ENCODE assay signal across 8 cellular contexts in the genomic region with DNA sequence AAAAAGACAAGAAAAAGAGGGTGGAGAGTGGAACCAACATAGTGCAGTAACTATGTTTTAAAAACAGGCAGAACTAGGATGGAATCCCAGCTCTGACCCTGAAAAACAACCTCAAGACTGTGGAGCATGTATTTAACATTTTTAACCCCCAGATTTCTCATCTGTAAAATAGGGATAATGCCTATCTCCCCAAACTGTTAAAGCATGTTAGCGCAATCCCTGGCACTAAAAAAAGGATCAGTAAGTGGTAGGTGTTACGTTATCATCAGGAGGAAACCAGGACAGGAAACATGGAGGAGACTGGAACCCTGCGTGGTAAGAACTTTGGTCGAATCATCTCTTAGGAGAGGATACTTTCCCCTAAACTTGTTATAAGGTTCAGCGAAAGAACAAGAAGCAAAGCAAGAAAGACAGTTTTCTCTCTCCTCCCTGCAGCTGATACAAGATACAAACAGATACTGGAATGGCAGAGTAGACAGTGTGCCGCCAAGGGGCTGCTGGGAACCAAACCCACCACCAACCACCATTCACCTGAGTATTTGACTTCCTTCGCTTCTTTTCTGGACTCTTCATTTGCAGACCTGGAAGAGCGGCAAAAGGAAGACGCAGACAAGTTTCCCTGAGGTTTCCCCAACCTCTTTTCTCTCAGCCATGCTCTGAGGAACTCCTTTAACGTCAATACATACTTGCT. TPM values are rescaled to one million over a fixed set of nuclear protein-coding genes. Genes with fewer than 3 reads are reported as not detected.
DNase-seq lines count a peak whose midpoint lies in the region; ATAC-seq and TF ChIP-seq lines count a peak whose summit lies in the region.

No MANE protein-coding gene starts in this region.

- no peak for ATAC-seq in GM18858 (IDR thresholded peaks at IDR 0.05; ENCODE audit: unreplicated experiment)

- H3K9me3 Mint-ChIP-seq in glutamatergic neuron (ENCODE audit: unreplicated experiment), result peaks cover 10% of the 10 kb centered on the region

- H3K36me3 ChIP-seq in HAP-1 (replicated peaks) (peaks cover 43% of the 10 kb centered on the region), WERI-Rb-1 (peaks cover 60% of the 10 kb centered on the region)

- H3K9me3 ChIP-seq in HAP-1, result no peaks in the 10 kb centered on the region
- no peaks in the 10 kb centered on the region for H3K9me3 ChIP-seq in WERI-Rb-1 (ENCODE audit: severe bottlenecking)

- DNase-seq in HAP-1 (ENCODE audit: low spot score in 2 of 2) (no peak), WERI-Rb-1 (no peak), glutamatergic neuron (no peak), UCSD-AML1 (lab: John Stamatoyannopoulos, UW; ENCODE audit: unreplicated experiment) (no peak), NCI-H345 treated with DMSO at 0.1 percent for 48 hours (lab: John Stamatoyannopoulos, UW; ENCODE audit: unreplicated experiment) (no peak), middle frontal gyrus (ENCODE audit: extremely low spot score, low spot score) (no peak)

- peaks cover 25% of the 10 kb centered on the region for H3K4me1 Mint-ChIP-seq in glutamatergic neuron (ENCODE audit: low read depth, unreplicated experiment)

- H3K4me3 ChIP-seq in HAP-1 (peak overlapping the region; percentile 96), WERI-Rb-1 (ENCODE audit: low read depth, low read length) (peak overlapping the region; percentile 64), skin epidermis (peak overlapping the region; percentile 67 to 88 (median 69))

- H3K27me3 Mint-ChIP-seq in glutamatergic neuron (ENCODE audit: unreplicated experiment), result peaks cover 2% of the 10 kb centered on the region

- peaks cover 14% of the 10 kb centered on the region for H3K4me1 ChIP-seq in HAP-1

- H3K27ac ChIP-seq in WERI-Rb-1 (peak overlapping the region; percentile 99), skin epidermis (peak overlapping the region in 18 of 21 experiments; percentile 90 to 100 (median 98))

- H3K27ac Mint-ChIP-seq in glutamatergic neuron (ENCODE audit: unreplicated experiment), result peak overlapping the region; percentile 92

- no peak for TF ChIP-seq CTCF in WERI-Rb-1 (IDR thresholded peaks at IDR 0.05; ENCODE audit: low read depth, low read length)
- TF ChIP-seq CTCF in glutamatergic neuron (IDR thresholded peaks at IDR 0.05; ENCODE audit: partially characterized antibody, unreplicated experiment), result no peak

- no peaks in the 10 kb centered on the region for H3K36me3 Mint-ChIP-seq in glutamatergic neuron (ENCODE audit: unreplicated experiment)

- H3K4me3 Mint-ChIP-seq in glutamatergic neuron (ENCODE audit: unreplicated experiment), result peak overlapping the region; percentile 95

- in situ Hi-C loops in HAP-1 (cut with MboI; ENCODE audit: low sequenced_read_pairs), result loop anchor here (5.0 kb wide), 1 partner anchor 92 kb away; a partner anchor contains a TSS

- H3K27me3 ChIP-seq in HAP-1 (ENCODE audit: low read depth) (no peaks in the 10 kb centered on the region), WERI-Rb-1 (ENCODE audit: insufficient read depth, low read depth, severe bottlenecking) (no peaks in the 10 kb centered on the region)

RNA-seq across cellular contexts. Expression of a gene that starts 1.0 kb away (rescaled TPM):
- 32.7 TPM for total RNA-seq in glutamatergic neuron (ENCODE audit: unreplicated experiment)

RNA-seq across cellular contexts. Expression of a gene that starts 4.7 kb away (rescaled TPM):
- 29.9 TPM for total RNA-seq in glutamatergic neuron (ENCODE audit: unreplicated experiment)

RNA-seq across cellular contexts. Expression of a gene that starts 10.0 kb away (rescaled TPM):
- total RNA-seq in glutamatergic neuron (ENCODE audit: unreplicated experiment), result 155 TPM

RNA-seq across cellular contexts. Expression of a gene that starts 13.9 kb away (rescaled TPM):
- 22.8 TPM for total RNA-seq in glutamatergic neuron (ENCODE audit: unreplicated experiment)

RNA-seq across cellular contexts. Expression of a gene that starts 22.6 kb away (rescaled TPM):
- total RNA-seq in glutamatergic neuron (ENCODE audit: unreplicated experiment), result 68.8 TPM
